In the genomic region with DNA sequence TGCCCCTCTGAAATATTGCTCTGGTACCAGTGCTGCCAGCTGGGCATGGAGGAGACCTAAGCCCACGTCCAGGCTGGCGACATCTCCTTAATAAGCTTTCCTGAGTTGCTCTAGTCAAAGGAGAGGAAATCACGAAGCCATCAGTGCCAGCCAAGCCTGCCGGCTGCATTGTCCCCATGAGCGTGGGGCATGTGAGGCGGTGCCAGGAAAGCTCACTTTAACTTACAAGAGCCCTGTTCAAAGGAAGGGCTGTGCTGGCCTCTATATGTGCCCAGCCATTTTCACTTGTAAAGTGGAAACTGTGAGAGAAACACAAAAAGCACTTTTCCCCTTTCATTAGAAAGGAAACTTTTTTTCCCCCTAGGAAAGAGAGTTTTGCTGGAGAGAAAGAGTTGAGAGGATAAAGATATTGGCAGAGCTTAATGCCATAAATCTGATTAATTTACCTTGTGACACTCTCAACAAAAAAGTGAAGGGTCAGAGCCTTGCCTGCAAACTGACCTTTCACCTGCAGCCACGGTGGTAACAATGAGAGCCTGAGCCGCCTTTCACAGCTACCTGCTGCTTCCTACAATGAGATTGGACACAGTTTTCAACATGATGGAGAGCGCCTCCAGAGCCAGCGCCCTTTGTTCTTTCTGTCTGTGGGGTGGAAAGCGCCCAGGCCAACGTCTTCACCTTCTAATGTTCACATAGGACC, we compare ENCODE assay signal across 21 cellular contexts.
DNase-seq lines count a peak whose midpoint lies in the region; ATAC-seq and TF ChIP-seq lines count a peak whose summit lies in the region.
"Had no signal": no experiment of that assay in that cellular context is flagged by ENCODE, and none has a peak within 500 bp of the region (broad histone marks: within the 10 kb centered on the region; RNA-seq: fewer than 3 reads in every experiment).

No MANE protein-coding gene starts in this region.

- TF ChIP-seq EP300 in ovary (IDR thresholded peaks at IDR 0.05), result no peak

- no peak overlapping the region for H3K27ac Mint-ChIP-seq in WTC11
- peak overlapping the region; percentile 61 for H3K27ac Mint-ChIP-seq in neural progenitor cell
- H3K27ac Mint-ChIP-seq in activated CD4-positive, alpha-beta T cell treated with anti-CD3 and anti-CD28 coated beads for 36 hours, result no peak overlapping the region
- H3K27ac Mint-ChIP-seq: activated naive CD8-positive, alpha-beta T cell treated with anti-CD3 and anti-CD28 coated beads, Interleukin-2, amount 50 U/mL, for 24 hours; activated T-helper 2 cell treated with anti-CD3 and anti-CD28 coated beads, Interferon-gamma antibody, Interleukin-2, Interleukin-4, amounts not matched to agents 10 μg/mL and 5 μg/mL and 100 μg/mL, durations not matched to agents 14 hours and 24 hours and 36 hours had no signal

- peak overlapping the region; percentile 74 for H3K4me2 ChIP-seq in neural progenitor cell
- H3K4me2 ChIP-seq: KMS-11, smooth muscle cell had no signal

- H3K27ac ChIP-seq in neural progenitor cell (peak overlapping the region; percentile 68), ovary (no peak overlapping the region)
- no peak overlapping the region for H3K27ac ChIP-seq in effector memory CD4-positive, alpha-beta T cell (ENCODE audit: insufficient read depth, low read length, poor library complexity, severe bottlenecking)
- H3K27ac ChIP-seq: gastrocnemius medialis, HL-60, KMS-11, SJSA1 had no signal

- H3K4me1 Mint-ChIP-seq in WTC11 (peaks cover 27% of the 10 kb centered on the region), neural progenitor cell (peaks cover 49% of the 10 kb centered on the region)
- H3K4me1 Mint-ChIP-seq in activated CD4-positive, alpha-beta T cell treated with anti-CD3 and anti-CD28 coated beads for 36 hours, result no peaks in the 10 kb centered on the region
- H3K4me1 Mint-ChIP-seq: activated naive CD8-positive, alpha-beta T cell treated with anti-CD3 and anti-CD28 coated beads, Interleukin-2, amount 50 U/mL, for 24 hours had no signal

- peaks cover 31% of the 10 kb centered on the region for H3F3A ChIP-seq in neural progenitor cell (ENCODE audit: low read depth)

- H3K4me3 ChIP-seq in neural progenitor cell, result peak overlapping the region; percentile 22
- H3K4me3 ChIP-seq in ovary, result no peak overlapping the region
- no peak overlapping the region for H3K4me3 ChIP-seq in effector memory CD4-positive, alpha-beta T cell (ENCODE audit: insufficient read depth, low read depth, low read length, poor library complexity, severe bottlenecking)
- H3K4me3 ChIP-seq: gastrocnemius medialis, SJSA1, smooth muscle cell had no signal

- CTCF ChIA-PET in WTC11 (lab: Charles Lee), result interaction anchor here (1.1 kb wide), 1 partner anchor 122 kb away, joined by 3 read pairs; no protein-coding TSS in a partner anchor
- CTCF ChIA-PET in activated CD4-positive, alpha-beta T cell treated with anti-CD3 and anti-CD28 coated beads for 36 hours (lab: Charles Lee), result no interaction called here

- H3K9me3 ChIP-seq in neural progenitor cell (ENCODE audit: low read depth) (peaks cover 4% of the 10 kb centered on the region), ovary (no peaks in the 10 kb centered on the region)
- H3K9me3 ChIP-seq in effector memory CD4-positive, alpha-beta T cell (ENCODE audit: control insufficient read depth, low read length), result no peaks in the 10 kb centered on the region
- H3K9me3 ChIP-seq: gastrocnemius medialis, SJSA1 had no signal

- H3K36me3 Mint-ChIP-seq in WTC11 (peaks cover 10% of the 10 kb centered on the region), neural progenitor cell (no peaks in the 10 kb centered on the region)
- no peaks in the 10 kb centered on the region for H3K36me3 Mint-ChIP-seq in activated CD4-positive, alpha-beta T cell treated with anti-CD3 and anti-CD28 coated beads for 36 hours (ENCODE audit: low read depth)

- H4K20me1 ChIP-seq in neural progenitor cell (ENCODE audit: low read depth), result no peaks in the 10 kb centered on the region

- DNase-seq in ELF-1 (ENCODE audit: low read depth, low spot score) (peak; percentile 76), NCI-H1092 (lab: John Stamatoyannopoulos, UW) (peak; percentile 41), WTC11 (ENCODE audit: low spot score) (no peak), neural progenitor cell (ENCODE audit: low spot score) (peak; percentile 85), ovary (no peak), posterior vena cava (ENCODE audit: low spot score) (no peak)
- no peak for DNase-seq in effector memory CD4-positive, alpha-beta T cell
- no peak for DNase-seq in activated CD4-positive, alpha-beta T cell treated with anti-CD3 and anti-CD28 coated beads for 36 hours
- DNase-seq: activated naive CD8-positive, alpha-beta T cell treated with anti-CD3 and anti-CD28 coated beads, Interleukin-2, amount 50 U/mL, for 24 hours; AML-193; dermis blood vessel endothelial cell; gastrocnemius medialis; NCI-H226; posterior cingulate gyrus; stimulated activated CD4-positive, alpha-beta T cell treated with anti-CD3 and anti-CD28 coated beads, Interleukin-4, amount 100 ng/mL, for 4 hours; T-helper 9 cell had no signal

- H2AFZ ChIP-seq in neural progenitor cell (replicated peaks), result no peak overlapping the region

- H3K36me3 ChIP-seq in neural progenitor cell (no peaks in the 10 kb centered on the region), ovary (no peaks in the 10 kb centered on the region)
- no peaks in the 10 kb centered on the region for H3K36me3 ChIP-seq in effector memory CD4-positive, alpha-beta T cell (ENCODE audit: control insufficient read depth, insufficient read depth, low read length)
- H3K36me3 ChIP-seq: gastrocnemius medialis, SJSA1 had no signal

- H3K27me3 Mint-ChIP-seq in WTC11 (ENCODE audit: low read depth), result peaks cover 4% of the 10 kb centered on the region; the same call in 1 of the 2 replicates
- H3K27me3 Mint-ChIP-seq in neural progenitor cell (ENCODE audit: insufficient read depth, low read depth), result peaks cover 60% of the 10 kb centered on the region
- H3K27me3 Mint-ChIP-seq in activated CD4-positive, alpha-beta T cell treated with anti-CD3 and anti-CD28 coated beads for 36 hours, result no peaks in the 10 kb centered on the region
- H3K27me3 Mint-ChIP-seq: activated naive CD8-positive, alpha-beta T cell treated with anti-CD3 and anti-CD28 coated beads, Interleukin-2, amount 50 U/mL, for 24 hours had no signal

- no peak overlapping the region for H3K9ac ChIP-seq in neural progenitor cell
- H3K9ac ChIP-seq: KMS-11 had no signal

- H3K79me2 ChIP-seq in neural progenitor cell (ENCODE audit: low read depth), result no peaks in the 10 kb centered on the region

- TF ChIP-seq CTCF in WTC11 (IDR thresholded peaks at IDR 0.05), result no peak
- TF ChIP-seq CTCF in neural progenitor cell (IDR thresholded peaks at IDR 0.05), result no peak
- TF ChIP-seq CTCF in ovary (IDR thresholded peaks at IDR 0.05), result no peak

- 0 out of 2 replicates have a peak, but pooled peaks have one; percentile 22 for ATAC-seq in WTC11
- no peak for ATAC-seq in activated CD4-positive, alpha-beta T cell treated with anti-CD3 and anti-CD28 coated beads for 36 hours
- ATAC-seq: activated naive CD8-positive, alpha-beta T cell treated with anti-CD3 and anti-CD28 coated beads, Interleukin-2, amount 50 U/mL, for 24 hours; gastrocnemius medialis had no signal

- H3K4me3 Mint-ChIP-seq in WTC11 (no peak overlapping the region), neural progenitor cell (peak overlapping the region; percentile 4)
- no peak overlapping the region for H3K4me3 Mint-ChIP-seq in activated CD4-positive, alpha-beta T cell treated with anti-CD3 and anti-CD28 coated beads for 36 hours
- H3K4me3 Mint-ChIP-seq: activated naive CD8-positive, alpha-beta T cell treated with anti-CD3 and anti-CD28 coated beads, Interleukin-2, amount 50 U/mL, for 24 hours had no signal

- intact Hi-C loops in ovary (cut with DNase I) (loop anchor here in 2 of 4 donors (2.0 to 5.0 kb wide), 2 partner anchors 70 to 415 kb away; no protein-coding TSS in a partner anchor), posterior vena cava (cut with DNase I) (no loop called here)
- intact Hi-C loops in activated CD4-positive, alpha-beta T cell treated with anti-CD3 and anti-CD28 coated beads for 36 hours (cut with DNase I, micrococcal nuclease), result no loop called here

- 85 to 92% (median 92%) methylated on average over 12 of the region's 12 CpGs for WGBS in ovary, 3 donors

- H3K27me3 ChIP-seq in neural progenitor cell, result no peaks in the 10 kb centered on the region
- H3K27me3 ChIP-seq in ovary, result no peaks in the 10 kb centered on the region
- H3K27me3 ChIP-seq in effector memory CD4-positive, alpha-beta T cell (replicated peaks; ENCODE audit: control insufficient read depth, insufficient read depth, low read length, poor library complexity, severe bottlenecking), result no peaks in the 10 kb centered on the region
- H3K27me3 ChIP-seq: gastrocnemius medialis, SJSA1 had no signal

- H3K9me3 Mint-ChIP-seq in WTC11 (peaks cover 10% of the 10 kb centered on the region), neural progenitor cell (peaks cover 26% of the 10 kb centered on the region)
- H3K9me3 Mint-ChIP-seq in activated CD4-positive, alpha-beta T cell treated with anti-CD3 and anti-CD28 coated beads for 36 hours (ENCODE audit: low read depth), result no peaks in the 10 kb centered on the region
- H3K9me3 Mint-ChIP-seq: activated naive CD8-positive, alpha-beta T cell treated with anti-CD3 and anti-CD28 coated beads, Interleukin-2, amount 50 U/mL, for 24 hours; activated T-helper 2 cell treated with anti-CD3 and anti-CD28 coated beads, Interferon-gamma antibody, Interleukin-2, Interleukin-4, amounts not matched to agents 10 μg/mL and 5 μg/mL and 100 μg/mL, durations not matched to agents 14 hours and 24 hours and 36 hours had no signal

- H3K4me1 ChIP-seq in neural progenitor cell (peaks cover 43% of the 10 kb centered on the region), ovary (ENCODE audit: insufficient read depth) (peaks cover 16% of the 10 kb centered on the region)
- H3K4me1 ChIP-seq in effector memory CD4-positive, alpha-beta T cell (ENCODE audit: control insufficient read depth, insufficient read depth, low read length, poor library complexity, severe bottlenecking), result no peaks in the 10 kb centered on the region
- H3K4me1 ChIP-seq: gastrocnemius medialis, SJSA1 had no signal

- POLR2A ChIA-PET in WTC11 (lab: Charles Lee), result no interaction called here
- POLR2A ChIA-PET in activated CD4-positive, alpha-beta T cell treated with anti-CD3 and anti-CD28 coated beads for 36 hours (lab: Charles Lee), result no interaction called here

- no peak for TF ChIP-seq POLR2A in ovary (IDR thresholded peaks at IDR 0.05)

TF ChIP-seq in WTC11, 78 proteins besides CTCF, POLR2A, EP300 and RAD21 (continues in another document):
- TF ChIP-seq, protein P1, sequence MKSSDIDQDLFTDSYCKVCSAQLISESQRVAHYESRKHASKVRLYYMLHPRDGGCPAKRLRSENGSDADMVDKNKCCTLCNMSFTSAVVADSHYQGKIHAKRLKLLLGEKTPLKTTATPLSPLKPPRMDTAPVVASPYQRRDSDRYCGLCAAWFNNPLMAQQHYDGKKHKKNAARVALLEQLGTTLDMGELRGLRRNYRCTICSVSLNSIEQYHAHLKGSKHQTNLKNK (CRISPR knock-in tag; IDR thresholded peaks at IDR 0.05), result no peak

Comparison
In these comparisons a context has a peak if more than half of its experiments do, and no peak if none do; other contexts are left out.
1. DNase-seq: peak in ELF-1 (single experiment), NCI-H1092 (single experiment) and neural progenitor cell (single experiment); none in WTC11 (single experiment), ovary (0 of 5), effector memory CD4-positive, alpha-beta T cell (0 of 3), activated CD4-positive, alpha-beta T cell treated with anti-CD3 and anti-CD28 coated beads for 36 hours (single experiment) and posterior vena cava (single experiment).